8 cellular contexts compared by ENCODE assay signal in genomic region chr7:149239345-149240143, GRCh38.
DNase-seq lines count a peak whose midpoint lies in the region; ATAC-seq and TF ChIP-seq lines count a peak whose summit lies in the region.

Gene ZNF212, plus strand, starts transcription at chr7:149239651. Its CDS starts 128 bp downstream, at chr7:149239779.

- peaks cover 14% of the 10 kb centered on the region for H3K4me1 ChIP-seq in muscle layer of colon (ENCODE audit: insufficient read depth, low read length)

- no peaks in the 10 kb centered on the region for H3K27me3 ChIP-seq in muscle layer of colon (ENCODE audit: control insufficient read depth in 1 of 2, insufficient read depth in 2 of 2, low read length in 2 of 2)

- H3K27ac ChIP-seq in muscle layer of colon (ENCODE audit: low read depth, low read length) = peak within 1 kb of the TSS; percentile 59

- no peaks in the 10 kb centered on the region for H3K9me3 ChIP-seq in muscle layer of colon (ENCODE audit: low read length)

- TF ChIP-seq EP300 in Ishikawa (IDR thresholded peaks at IDR 0.05; ENCODE audit: borderline replicate concordance) = peak; percentile 16; the same call in 1 of the 2 replicates

- DNase-seq in DMS153 treated with DMSO at 0.1 percent for 48 hours (lab: John Stamatoyannopoulos, UW; ENCODE audit: unreplicated experiment) (peak; percentile 83), OCI-M1 (lab: John Stamatoyannopoulos, UW) (peak; percentile 90), activated T-cell treated with anti-CD3 and anti-CD28 coated beads for 24 hours (ENCODE audit: low read depth) (peak; percentile 85), erythroblast (lab: John Stamatoyannopoulos, UW) (peak; percentile 90 to 93)
- peak; percentile 76 for DNase-seq in stimulated activated CD8-positive, alpha-beta memory T cell treated with anti-CD3 and anti-CD28 coated beads, Interleukin-7, amount 100 ng/mL, for 24 hours (ENCODE audit: low read depth)

- H3K4me3 ChIP-seq in muscle layer of colon (ENCODE audit: low read depth in 1 of 2, low read length in 2 of 2) = peak within 1 kb of the TSS; percentile 72 to 98

- peak; percentile 49; the same call in 1 of the 2 replicates for TF ChIP-seq RAD21 in Ishikawa (IDR thresholded peaks at IDR 0.05; ENCODE audit: low read depth)

- peak; percentile 32 for TF ChIP-seq POLR2A in erythroblast (IDR thresholded peaks at IDR 0.05; ENCODE audit: low read length)

- H3K9ac ChIP-seq in muscle layer of colon (ENCODE audit: low read length) = peak within 1 kb of the TSS; percentile 80

- H3K36me3 ChIP-seq in muscle layer of colon (ENCODE audit: insufficient read depth, low read length) = no peaks in the 10 kb centered on the region

- ATAC-seq in GM21529 (IDR thresholded peaks at IDR 0.05; ENCODE audit: unreplicated experiment) = peak; percentile 98

TF ChIP-seq in Ishikawa, 13 proteins besides CTCF, POLR2A, EP300 and RAD21:
- TF ChIP-seq CREB1 (IDR thresholded peaks at IDR 0.05; ENCODE audit: low read depth) (no peak), TEAD4 (IDR thresholded peaks at IDR 0.05) (0 out of 2 replicates have a peak, but pooled peaks have one; percentile 49), ZBTB7A (IDR thresholded peaks at IDR 0.05; ENCODE audit: low read depth) (peak; percentile 81), NFIC (IDR thresholded peaks at IDR 0.05) (no peak), MAX (IDR thresholded peaks at IDR 0.05) (peak; percentile 71), FOXM1 (IDR thresholded peaks at IDR 0.05; ENCODE audit: borderline replicate concordance, low read depth) (no peak), CEBPB (IDR thresholded peaks at IDR 0.05) (no peak), EGR1 (IDR thresholded peaks at IDR 0.05) (no peak), TCF12 (IDR thresholded peaks at IDR 0.05; ENCODE audit: low read depth) (peak; percentile 56; the same call in 1 of the 2 replicates), TAF1 (IDR thresholded peaks at IDR 0.05; ENCODE audit: low read depth) (peak; percentile 66), YY1 (IDR thresholded peaks at IDR 0.05; ENCODE audit: low read depth) (peak; percentile 71)
- TF ChIP-seq, protein P1, sequence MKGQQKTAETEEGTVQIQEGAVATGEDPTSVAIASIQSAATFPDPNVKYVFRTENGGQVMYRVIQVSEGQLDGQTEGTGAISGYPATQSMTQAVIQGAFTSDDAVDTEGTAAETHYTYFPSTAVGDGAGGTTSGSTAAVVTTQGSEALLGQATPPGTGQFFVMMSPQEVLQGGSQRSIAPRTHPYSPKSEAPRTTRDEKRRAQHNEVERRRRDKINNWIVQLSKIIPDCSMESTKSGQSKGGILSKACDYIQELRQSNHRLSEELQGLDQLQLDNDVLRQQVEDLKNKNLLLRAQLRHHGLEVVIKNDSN (IDR thresholded peaks at IDR 0.05) = peak; percentile 30; the same call in 1 of the 2 replicates
- TF ChIP-seq, protein P2, sequence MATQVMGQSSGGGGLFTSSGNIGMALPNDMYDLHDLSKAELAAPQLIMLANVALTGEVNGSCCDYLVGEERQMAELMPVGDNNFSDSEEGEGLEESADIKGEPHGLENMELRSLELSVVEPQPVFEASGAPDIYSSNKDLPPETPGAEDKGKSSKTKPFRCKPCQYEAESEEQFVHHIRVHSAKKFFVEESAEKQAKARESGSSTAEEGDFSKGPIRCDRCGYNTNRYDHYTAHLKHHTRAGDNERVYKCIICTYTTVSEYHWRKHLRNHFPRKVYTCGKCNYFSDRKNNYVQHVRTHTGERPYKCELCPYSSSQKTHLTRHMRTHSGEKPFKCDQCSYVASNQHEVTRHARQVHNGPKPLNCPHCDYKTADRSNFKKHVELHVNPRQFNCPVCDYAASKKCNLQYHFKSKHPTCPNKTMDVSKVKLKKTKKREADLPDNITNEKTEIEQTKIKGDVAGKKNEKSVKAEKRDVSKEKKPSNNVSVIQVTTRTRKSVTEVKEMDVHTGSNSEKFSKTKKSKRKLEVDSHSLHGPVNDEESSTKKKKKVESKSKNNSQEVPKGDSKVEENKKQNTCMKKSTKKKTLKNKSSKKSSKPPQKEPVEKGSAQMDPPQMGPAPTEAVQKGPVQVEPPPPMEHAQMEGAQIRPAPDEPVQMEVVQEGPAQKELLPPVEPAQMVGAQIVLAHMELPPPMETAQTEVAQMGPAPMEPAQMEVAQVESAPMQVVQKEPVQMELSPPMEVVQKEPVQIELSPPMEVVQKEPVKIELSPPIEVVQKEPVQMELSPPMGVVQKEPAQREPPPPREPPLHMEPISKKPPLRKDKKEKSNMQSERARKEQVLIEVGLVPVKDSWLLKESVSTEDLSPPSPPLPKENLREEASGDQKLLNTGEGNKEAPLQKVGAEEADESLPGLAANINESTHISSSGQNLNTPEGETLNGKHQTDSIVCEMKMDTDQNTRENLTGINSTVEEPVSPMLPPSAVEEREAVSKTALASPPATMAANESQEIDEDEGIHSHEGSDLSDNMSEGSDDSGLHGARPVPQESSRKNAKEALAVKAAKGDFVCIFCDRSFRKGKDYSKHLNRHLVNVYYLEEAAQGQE (IDR thresholded peaks at IDR 0.05; ENCODE audit: low read depth) = no peak

Comparison
In these comparisons a context has a peak if more than half of its experiments do, and no peak if none do; other contexts are left out.
1. Peak in every context shown above with its lines: DNase-seq, ATAC-seq, H3K4me3 ChIP-seq and H3K27ac ChIP-seq.